8 cellular contexts compared by ENCODE assay signal in genomic region chr15:50424066-50424890, GRCh38. TPM values are rescaled to one million over a fixed set of nuclear protein-coding genes. Genes with fewer than 3 reads are reported as not detected.
DNase-seq lines count a peak whose midpoint lies in the region; ATAC-seq and TF ChIP-seq lines count a peak whose summit lies in the region.

USP8 (plus strand) TSS chr15:50424405; CDS start chr15:50439074, 14,669 bp downstream.

- no peak for TF ChIP-seq CTCF in AG10803 (conservative IDR thresholded peaks at IDR 0.05; ENCODE audit: low read length)

- DNase-seq in AG10803 (ENCODE audit: low read depth) (peak; percentile 96), NCI-H460 (ENCODE audit: extremely low read depth, low read depth) (peak; percentile 96), cerebellar nuclear complex (lab: John Stamatoyannopoulos, UW) (peak; percentile 66 to 82), islet precursor cell (peak; percentile 100)
- peak; percentile 92 for DNase-seq in activated CD4-positive, CD25-positive, alpha-beta regulatory T cell treated with anti-CD3 and anti-CD28 coated beads, Interleukin-2, amount 50 U/mL, for 72 hours
- DNase-seq in stimulated activated CD4-positive, alpha-beta T cell treated with anti-CD3 and anti-CD28 coated beads, Interleukin-12 subunit alpha, Interleukin-12 subunit beta, amount 100 ng/mL, for 48 hours (ENCODE audit: low read depth in 2 of 3, low spot score in 1 of 3): peak; percentile 91 to 92 (median 92)

- H3K4me3 ChIP-seq in AG10803 (ENCODE audit: low read length): peak within 1 kb of the TSS; percentile 98

- ATAC-seq in GM19043 (IDR thresholded peaks at IDR 0.05; ENCODE audit: low read depth, unreplicated experiment): peak; percentile 94
- ATAC-seq in HG03378 (IDR thresholded peaks at IDR 0.05; ENCODE audit: unreplicated experiment): peak; percentile 92

RNA-seq across cellular contexts. Expression of gene USP8, which starts in this region (rescaled TPM):
- total RNA-seq in NCI-H460 (2014; rRNA removed; shearing (Covaris generic)): 67.9 and 69.2 TPM in 2 replicates
- 42.2 and 62.0 TPM in 2 replicates for polyA plus RNA-seq in NCI-H460 (2014; cell fraction: nucleus; rRNA removed)

Comparison
In these comparisons a context has a peak if more than half of its experiments do, and no peak if none do; other contexts are left out.
1. Peak in every context shown above with its lines: DNase-seq, ATAC-seq and H3K4me3 ChIP-seq.